Comparison of ENCODE assay signal across 1 cellular context in the genomic region with DNA sequence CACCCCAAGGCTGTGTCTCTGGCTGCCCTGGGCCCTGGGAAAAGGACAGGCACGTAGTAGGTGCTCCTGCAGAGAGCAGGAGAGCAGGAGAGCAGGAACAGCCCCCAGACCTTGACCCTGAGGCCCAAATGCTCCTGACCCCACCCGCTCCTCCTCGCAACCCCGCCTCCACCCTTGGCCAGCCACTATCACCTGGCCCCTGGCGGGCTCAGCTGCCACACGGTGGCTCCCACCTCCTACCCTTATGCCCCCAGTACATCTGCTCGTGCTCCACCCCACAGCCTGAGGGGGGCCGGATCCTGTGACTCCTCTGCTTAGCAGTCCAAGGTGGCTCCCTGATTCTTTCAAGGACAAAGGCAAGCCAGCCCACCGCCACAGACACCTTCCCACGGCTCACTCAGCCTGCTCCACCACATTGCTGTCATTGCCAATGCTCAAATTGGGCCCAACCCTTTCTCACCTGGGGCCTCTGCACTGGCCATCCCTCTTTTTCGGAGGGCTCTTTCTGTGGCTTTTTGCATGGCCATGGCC.
TF ChIP-seq lines count a peak whose summit lies in the region.

No MANE protein-coding gene starts in this region.

TF ChIP-seq in H1, 55 proteins besides CTCF, POLR2A, EP300 and RAD21:
- TF ChIP-seq YY1 (IDR thresholded peaks at IDR 0.05; ENCODE audit: low read depth, low read length) (no peak), GABPA (IDR thresholded peaks at IDR 0.05; ENCODE audit: borderline replicate concordance, insufficient read depth, low read length) (no peak), KDM5A (IDR thresholded peaks at IDR 0.05; ENCODE audit: low read length) (no peak), NANOG (IDR thresholded peaks at IDR 0.05; ENCODE audit: insufficient read depth, low read depth, low read length, poor library complexity, severe bottlenecking) (no peak), CHD2 (IDR thresholded peaks at IDR 0.05; ENCODE audit: low read length) (no peak)
